In the genomic region with DNA sequence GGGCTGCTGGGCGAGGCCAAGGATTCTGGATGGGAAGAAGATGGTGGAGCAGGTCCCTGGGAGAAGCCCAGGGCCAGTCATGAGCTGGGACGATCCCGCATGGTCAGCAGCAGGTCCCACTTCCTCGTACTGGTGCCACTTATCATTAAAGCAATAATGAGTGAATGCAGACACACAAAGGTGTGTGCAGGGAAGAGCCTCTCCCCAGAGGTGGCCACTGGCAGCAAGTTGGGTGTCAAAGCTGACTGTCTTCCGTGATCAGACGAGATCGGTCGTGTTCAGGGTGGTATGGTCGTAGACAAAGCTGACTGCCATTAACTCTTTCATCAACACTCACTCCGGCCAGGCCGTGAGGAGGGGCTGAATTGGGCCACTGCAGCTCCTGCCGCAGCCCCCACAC, we compare ENCODE assay signal across 26 cellular contexts. TPM values are rescaled to one million over a fixed set of nuclear protein-coding genes. Genes with fewer than 3 reads are reported as not detected.
A peak's percentile ranks its signal among the peaks of the same experiment; 100 is the strongest.
DNase-seq lines count a peak whose midpoint lies in the region; ATAC-seq, FAIRE-seq and TF ChIP-seq lines count a peak whose summit lies in the region.
"Had no signal": no experiment of that assay in that cellular context is flagged by ENCODE, and none has a peak within 500 bp of the region (broad histone marks: within the 10 kb centered on the region; RNA-seq: fewer than 3 reads in every experiment).

No MANE protein-coding gene starts in this region.

- H3K27ac Mint-ChIP-seq in CD4-positive, CD25-positive, alpha-beta regulatory T cell, result peak overlapping the region in 2 of 3 donors; percentile 59 to 99
- H3K27ac Mint-ChIP-seq in neural progenitor cell (peak overlapping the region; percentile 76), T-cell (no peak overlapping the region)
- no peak overlapping the region for H3K27ac Mint-ChIP-seq in natural killer cell treated with Interleukin-12 subunit alpha and Interleukin-12 subunit beta and Interleukin-15 and Interleukin-18, amount 100 ng/mL, for 72 hours
- H3K27ac Mint-ChIP-seq: activated CD8-positive, alpha-beta memory T cell treated with anti-CD3 and anti-CD28 coated beads, Interleukin-2, amount 10 ng/mL, durations not matched to agents 7 days and 5 days had no signal

- H3K9me3 ChIP-seq in CD4-positive, CD25-positive, alpha-beta regulatory T cell (ENCODE audit: control insufficient read depth in 2 of 2, low read length in 2 of 2), result no peaks in the 10 kb centered on the region
- H3K9me3 ChIP-seq in PC-3 (ENCODE audit: low read length), result no peaks in the 10 kb centered on the region
- no peaks in the 10 kb centered on the region for H3K9me3 ChIP-seq in neural progenitor cell (ENCODE audit: low read depth)
- H3K9me3 ChIP-seq: left lung, right lobe of liver, transverse colon had no signal

- no peak for FAIRE-seq in H54 (lab: Jason Lieb, UNC)
- FAIRE-seq: endothelial cell of umbilical vein, TTC549 had no signal

- H3K9ac ChIP-seq in PC-3 (ENCODE audit: low read length) (peak overlapping the region; percentile 80; the same call in 1 of the 2 replicates), neural progenitor cell (no peak overlapping the region)

- no peak for DNase-seq in CD4-positive, CD25-positive, alpha-beta regulatory T cell
- no peak for DNase-seq in PC-3
- no peak for DNase-seq in neural progenitor cell (ENCODE audit: low spot score)
- DNase-seq in T-cell, result no peak
- DNase-seq in NCI-H187 (lab: John Stamatoyannopoulos, UW), result no peak
- no peak for DNase-seq in H54 (ENCODE audit: insufficient read length, low spot score)
- no peak for DNase-seq in natural killer cell treated with Interleukin-12 subunit alpha and Interleukin-12 subunit beta and Interleukin-15 and Interleukin-18, amount 100 ng/mL, for 72 hours (ENCODE audit: low spot score)
- DNase-seq: activated CD4-positive, alpha-beta T cell treated with anti-CD3 and anti-CD28 coated beads, Interleukin-2, amount 50 U/mL, for 4 hours; activated CD8-positive, alpha-beta memory T cell treated with anti-CD3 and anti-CD28 coated beads, Interleukin-2, amount 10 ng/mL, durations not matched to agents 7 days and 5 days; activated T-cell treated with anti-CD3 and anti-CD28 coated beads, Interleukin-2, amount 50 U/mL, for 48 hours; DMS79 treated with DMSO at 0.1 percent for 48 hours; GDM1; HCEC 1CT; Kasumi-1; left lung; mesenchymal stem cell; NCI-H2081; NCI-H345; stimulated activated CD4-positive, alpha-beta T cell treated with anti-CD3 and anti-CD28 coated beads, Interleukin-12 subunit alpha, Interleukin-12 subunit beta, amount 100 ng/mL, for 4 hours; stimulated activated CD4-positive, alpha-beta T cell treated with anti-CD3 and anti-CD28 coated beads, Interleukin-2, amount 100 ng/mL, for 48 hours; transverse colon had no signal

- CTCF ChIA-PET in PC-3 (lab: Charles Lee), result no interaction called here
- CTCF ChIA-PET in T-cell (lab: Charles Lee), result no interaction called here

- no peak overlapping the region for H3K4me3 Mint-ChIP-seq in CD4-positive, CD25-positive, alpha-beta regulatory T cell
- H3K4me3 Mint-ChIP-seq in neural progenitor cell (no peak overlapping the region), T-cell (no peak overlapping the region)
- no peak overlapping the region for H3K4me3 Mint-ChIP-seq in natural killer cell treated with Interleukin-12 subunit alpha and Interleukin-12 subunit beta and Interleukin-15 and Interleukin-18, amount 100 ng/mL, for 72 hours
- H3K4me3 Mint-ChIP-seq: activated CD8-positive, alpha-beta memory T cell treated with anti-CD3 and anti-CD28 coated beads, Interleukin-2, amount 10 ng/mL, durations not matched to agents 7 days and 5 days; central memory CD8-positive, alpha-beta T cell had no signal

- POLR2A ChIA-PET in PC-3 (lab: Charles Lee; ENCODE audit: unreplicated experiment), result no interaction called here
- POLR2A ChIA-PET in T-cell (lab: Charles Lee), result no interaction called here

- H3K9me3 Mint-ChIP-seq in CD4-positive, CD25-positive, alpha-beta regulatory T cell, result peaks cover 0 to 1% (median 0%) of the 10 kb centered on the region in 7 donors
- H3K9me3 Mint-ChIP-seq in neural progenitor cell (no peaks in the 10 kb centered on the region), T-cell (no peaks in the 10 kb centered on the region)
- H3K9me3 Mint-ChIP-seq in natural killer cell treated with Interleukin-12 subunit alpha and Interleukin-12 subunit beta and Interleukin-15 and Interleukin-18, amount 100 ng/mL, for 72 hours, result no peaks in the 10 kb centered on the region
- H3K9me3 Mint-ChIP-seq: central memory CD8-positive, alpha-beta T cell had no signal

- H3K27ac ChIP-seq in CD4-positive, CD25-positive, alpha-beta regulatory T cell (ENCODE audit: insufficient read depth, low read length, poor library complexity, severe bottlenecking), result no peak overlapping the region
- H3K27ac ChIP-seq in PC-3 (ENCODE audit: low read length), result peak overlapping the region; percentile 97
- peak overlapping the region; percentile 87 for H3K27ac ChIP-seq in cingulate gyrus (ENCODE audit: low read depth, low read length)
- no peak overlapping the region for H3K27ac ChIP-seq in neural progenitor cell
- H3K27ac ChIP-seq: left lung, right lobe of liver, transverse colon had no signal

- TF ChIP-seq CTCF in PC-3 (conservative IDR thresholded peaks at IDR 0.05; ENCODE audit: low read depth, low read length) (no peak), neural progenitor cell (IDR thresholded peaks at IDR 0.05) (no peak)

- H3K79me2 ChIP-seq in PC-3 (ENCODE audit: low read length), result no peaks in the 10 kb centered on the region
- H3K79me2 ChIP-seq in neural progenitor cell (ENCODE audit: low read depth), result no peaks in the 10 kb centered on the region

- H3F3A ChIP-seq in PC-3 (ENCODE audit: low read length, unreplicated experiment) (no peaks in the 10 kb centered on the region), neural progenitor cell (ENCODE audit: low read depth) (peaks cover 20% of the 10 kb centered on the region)

- H3K27me3 Mint-ChIP-seq in CD4-positive, CD25-positive, alpha-beta regulatory T cell, result peaks cover 11% of the 10 kb centered on the region
- H3K27me3 Mint-ChIP-seq in neural progenitor cell (ENCODE audit: insufficient read depth, low read depth) (peaks cover 3% of the 10 kb centered on the region), T-cell (peaks cover 0 to 2% of the 10 kb centered on the region in 2 donors)
- H3K27me3 Mint-ChIP-seq in natural killer cell treated with Interleukin-12 subunit alpha and Interleukin-12 subunit beta and Interleukin-15 and Interleukin-18, amount 100 ng/mL, for 72 hours, result no peaks in the 10 kb centered on the region

- no peaks in the 10 kb centered on the region for H3K9me2 ChIP-seq in PC-3 (replicated peaks; ENCODE audit: low read length)

- H3K36me3 ChIP-seq in CD4-positive, CD25-positive, alpha-beta regulatory T cell (ENCODE audit: control insufficient read depth, insufficient read depth, low read length), result no peaks in the 10 kb centered on the region
- H3K36me3 ChIP-seq in PC-3 (ENCODE audit: low read depth, low read length) (no peaks in the 10 kb centered on the region), neural progenitor cell (no peaks in the 10 kb centered on the region)
- H3K36me3 ChIP-seq: left lung, right lobe of liver, transverse colon had no signal

- ATAC-seq in CD4-positive, CD25-positive, alpha-beta regulatory T cell (ENCODE audit: low read depth in 2 of 2), result no peak
- ATAC-seq in PC-3 (no peak), T-cell (replicated peaks in 1 of 4) (no peak)
- no peak for ATAC-seq in natural killer cell treated with Interleukin-12 subunit alpha and Interleukin-12 subunit beta and Interleukin-15 and Interleukin-18, amount 100 ng/mL, for 72 hours
- ATAC-seq: activated CD8-positive, alpha-beta memory T cell treated with anti-CD3 and anti-CD28 coated beads, Interleukin-2, amount 10 ng/mL, durations not matched to agents 7 days and 5 days; left lung; right lobe of liver had no signal

- H3K4me2 ChIP-seq in PC-3 (ENCODE audit: low read length), result no peak overlapping the region; the same call in 1 of the 2 replicates
- H3K4me2 ChIP-seq in neural progenitor cell, result no peak overlapping the region

- no peaks in the 10 kb centered on the region for H4K20me1 ChIP-seq in PC-3 (ENCODE audit: low read length)
- no peaks in the 10 kb centered on the region for H4K20me1 ChIP-seq in neural progenitor cell (ENCODE audit: low read depth)

- TF ChIP-seq POLR2A in H54 (IDR thresholded peaks at IDR 0.05; ENCODE audit: low read depth, low read length), result no peak

- H3K36me3 Mint-ChIP-seq in CD4-positive, CD25-positive, alpha-beta regulatory T cell, result no peaks in the 10 kb centered on the region
- H3K36me3 Mint-ChIP-seq in neural progenitor cell (no peaks in the 10 kb centered on the region), T-cell (no peaks in the 10 kb centered on the region)
- H3K36me3 Mint-ChIP-seq in natural killer cell treated with Interleukin-12 subunit alpha and Interleukin-12 subunit beta and Interleukin-15 and Interleukin-18, amount 100 ng/mL, for 72 hours, result no peaks in the 10 kb centered on the region
- H3K36me3 Mint-ChIP-seq: activated CD8-positive, alpha-beta memory T cell treated with anti-CD3 and anti-CD28 coated beads, Interleukin-2, amount 10 ng/mL, durations not matched to agents 7 days and 5 days had no signal

- peaks cover 21% of the 10 kb centered on the region for H3K4me1 ChIP-seq in CD4-positive, CD25-positive, alpha-beta regulatory T cell (ENCODE audit: control insufficient read depth, insufficient read depth, low read length, poor library complexity, severe bottlenecking)
- H3K4me1 ChIP-seq in PC-3 (ENCODE audit: insufficient read depth, low read length) (peaks cover 53% of the 10 kb centered on the region), neural progenitor cell (peaks cover 42% of the 10 kb centered on the region)
- H3K4me1 ChIP-seq: left lung, right lobe of liver, transverse colon had no signal

- H3K4me1 Mint-ChIP-seq in CD4-positive, CD25-positive, alpha-beta regulatory T cell, result peaks cover under 1 to 23% (median 15%) of the 10 kb centered on the region in 4 donors
- H3K4me1 Mint-ChIP-seq in neural progenitor cell (peaks cover 68% of the 10 kb centered on the region), T-cell (peaks cover 6 to 19% (median 17%) of the 10 kb centered on the region in 3 donors)
- H3K4me1 Mint-ChIP-seq in natural killer cell treated with Interleukin-12 subunit alpha and Interleukin-12 subunit beta and Interleukin-15 and Interleukin-18, amount 100 ng/mL, for 72 hours (ENCODE audit: low read depth in 2 of 2), result peaks cover 9 to 12% of the 10 kb centered on the region in 2 donors

- H3K4me3 ChIP-seq in CD4-positive, CD25-positive, alpha-beta regulatory T cell (ENCODE audit: low read depth, low read length), result no peak overlapping the region
- no peak overlapping the region for H3K4me3 ChIP-seq in PC-3 (ENCODE audit: low read length)
- H3K4me3 ChIP-seq in neural progenitor cell, result no peak overlapping the region
- H3K4me3 ChIP-seq: left lung, right lobe of liver, transverse colon had no signal

- intact Hi-C loops in PC-3 (cut with micrococcal nuclease), result no loop called here

- no peak overlapping the region for H2AFZ ChIP-seq in PC-3 (ENCODE audit: low read length)
- H2AFZ ChIP-seq in neural progenitor cell (replicated peaks), result no peak overlapping the region

- BruUV-seq in PC-3 (replicated peaks; lab: Mats Ljungman, UMichigan), result no TSS peak

- no peaks in the 10 kb centered on the region for H3K27me3 ChIP-seq in CD4-positive, CD25-positive, alpha-beta regulatory T cell (ENCODE audit: control insufficient read depth, insufficient read depth, low read length)
- H3K27me3 ChIP-seq in PC-3 (ENCODE audit: low read length) (no peaks in the 10 kb centered on the region), neural progenitor cell (no peaks in the 10 kb centered on the region)
- H3K27me3 ChIP-seq: right lobe of liver, transverse colon had no signal

RNA-seq across cellular contexts. Expression of a gene that starts 10.3 kb away (rescaled TPM):
- total RNA-seq in CD4-positive, CD25-positive, alpha-beta regulatory T cell, result 1.7 TPM
- under 1 TPM in 3 of 4 donors, not detected in 1; 0.22 to 0.69 (median 0.27) TPM for polyA plus RNA-seq in CD4-positive, CD25-positive, alpha-beta regulatory T cell
- total RNA-seq in PC-3 (2014; rRNA removed), result 21.5 and 30.5 TPM in 2 replicates
- total RNA-seq in neural progenitor cell (ENCODE audit: low replicate concordance), result 22.8 and 44.8 TPM in 2 replicates
- total RNA-seq in T-cell, result 1 to 10 TPM; 2.9 to 5.3 (median 4.4) TPM
- not detected for total RNA-seq in natural killer cell treated with Interleukin-12 subunit alpha and Interleukin-12 subunit beta and Interleukin-15 and Interleukin-18, amount 100 ng/mL, for 72 hours
- total RNA-seq: endothelial cell of umbilical vein had no signal
- polyA plus RNA-seq: endothelial cell of umbilical vein had no signal

Comparison
In these comparisons a context has a peak if more than half of its experiments do, and no peak if none do; other contexts are left out.
1. H3K27ac ChIP-seq: peak in PC-3 (single experiment) and cingulate gyrus (single experiment); none in CD4-positive, CD25-positive, alpha-beta regulatory T cell (single experiment) and neural progenitor cell (single experiment).
2. H3K27ac Mint-ChIP-seq: peak in CD4-positive, CD25-positive, alpha-beta regulatory T cell (2 of 3) and neural progenitor cell (single experiment); none in T-cell (0 of 2) and natural killer cell treated with Interleukin-12 subunit alpha and Interleukin-12 subunit beta and Interleukin-15 and Interleukin-18, amount 100 ng/mL, for 72 hours (0 of 2).